In the genomic region with DNA sequence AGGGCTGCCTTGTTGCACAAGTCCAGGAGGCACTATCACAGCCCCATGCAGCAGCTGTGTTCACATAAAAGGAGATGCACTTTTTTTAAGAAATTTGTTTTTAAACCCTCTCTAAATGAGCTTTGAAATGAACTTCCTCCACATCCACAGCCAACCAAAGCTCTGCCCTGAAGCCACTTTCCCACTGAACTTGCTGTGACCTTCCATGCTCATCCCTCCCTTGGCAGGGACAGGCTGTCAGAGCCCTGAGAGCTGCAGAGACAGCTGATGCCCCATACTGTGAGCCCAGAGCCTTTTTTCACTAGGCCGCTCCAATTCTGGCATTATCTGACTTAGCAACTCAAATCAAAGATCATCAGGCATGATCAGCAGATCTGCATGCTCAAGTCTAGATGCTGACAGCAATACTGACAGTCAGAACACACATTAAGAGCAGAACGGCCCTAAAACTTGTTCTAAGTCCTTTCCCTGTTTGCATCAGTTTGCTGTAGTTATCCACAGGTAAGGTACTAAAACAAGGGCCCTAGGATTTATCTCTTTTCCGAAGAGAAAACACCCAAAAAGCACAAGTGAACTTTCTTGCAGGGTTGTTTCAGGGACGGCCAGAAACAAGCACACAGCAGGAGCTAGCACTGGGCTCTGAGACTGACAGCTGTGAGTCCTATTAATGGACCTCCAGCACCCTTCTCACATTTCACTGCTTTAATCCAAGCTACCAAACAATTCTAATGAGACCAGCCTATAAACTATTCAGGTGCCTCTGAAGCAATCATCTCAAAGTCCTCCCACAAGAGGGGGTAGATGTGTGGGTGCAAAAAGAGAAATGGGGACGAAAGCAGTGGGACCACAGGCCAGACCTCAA, we compare ENCODE assay signal across 15 cellular contexts. TPM values are rescaled to one million over a fixed set of nuclear protein-coding genes. Genes with fewer than 3 reads are reported as not detected.
A peak's percentile ranks its signal among the peaks of the same experiment; 100 is the strongest.
DNase-seq lines count a peak whose midpoint lies in the region; ATAC-seq and TF ChIP-seq lines count a peak whose summit lies in the region.
"Had no signal": no experiment of that assay in that cellular context is flagged by ENCODE, and none has a peak within 500 bp of the region (broad histone marks: within the 10 kb centered on the region; RNA-seq: fewer than 3 reads in every experiment).

No MANE protein-coding gene starts in this region.

- peak in 2 of 3 experiments; percentile 31 to 58 for DNase-seq in NCI-H1417 (lab: John Stamatoyannopoulos, UW)
- no peak for DNase-seq in NCI-H1417 treated with DMSO at 0.1 percent for 48 hours (lab: John Stamatoyannopoulos, UW)
- DNase-seq in NCI-H82 treated with DMSO at 0.1 percent for 48 hours (lab: John Stamatoyannopoulos, UW; ENCODE audit: unreplicated experiment), result peak; percentile 83
- DNase-seq in right atrium auricular region (ENCODE audit: low spot score), result no peak
- peak; percentile 15 for DNase-seq in skeletal muscle cell (ENCODE audit: low read depth)
- no peak for DNase-seq in activated naive CD4-positive, alpha-beta T cell treated with anti-CD3 and anti-CD28 coated beads for 36 hours
- DNase-seq in effector CD4-positive, alpha-beta T cell, result no peak
- DNase-seq: 8988T, aorta, GOT3, NCI-H2227 treated with DMSO at 0.1 percent for 48 hours, trophoblast cell had no signal

- peak overlapping the region; percentile 50 to 66 for H3K27ac ChIP-seq in right atrium auricular region

- no peaks in the 10 kb centered on the region for H3K36me3 ChIP-seq in right atrium auricular region

- CTCF ChIA-PET in activated naive CD4-positive, alpha-beta T cell treated with anti-CD3 and anti-CD28 coated beads for 36 hours (lab: Charles Lee), result no interaction called here

- H3K27me3 ChIP-seq in right atrium auricular region, result no peaks in the 10 kb centered on the region

- H3K9me3 Mint-ChIP-seq in activated naive CD4-positive, alpha-beta T cell treated with anti-CD3 and anti-CD28 coated beads for 36 hours, result no peaks in the 10 kb centered on the region

- H3K4me1 ChIP-seq in right atrium auricular region, result peaks cover 0 to 82% of the 10 kb centered on the region in 2 donors

- H3K4me3 ChIP-seq in right atrium auricular region, result no peak overlapping the region
- H3K4me3 ChIP-seq in skeletal muscle cell (ENCODE audit: low read depth, low read length), result no peak overlapping the region

- H3K9me3 ChIP-seq in right atrium auricular region, result no peaks in the 10 kb centered on the region

- no peak overlapping the region for H3K4me3 Mint-ChIP-seq in activated naive CD4-positive, alpha-beta T cell treated with anti-CD3 and anti-CD28 coated beads for 36 hours

- no peaks in the 10 kb centered on the region for H3K27me3 Mint-ChIP-seq in activated naive CD4-positive, alpha-beta T cell treated with anti-CD3 and anti-CD28 coated beads for 36 hours (ENCODE audit: low read depth)

- intact Hi-C loops in activated naive CD4-positive, alpha-beta T cell treated with anti-CD3 and anti-CD28 coated beads for 36 hours (cut with micrococcal nuclease), result no loop called here

- TF ChIP-seq CTCF in right atrium auricular region (IDR thresholded peaks at IDR 0.05), result no peak

- no peak for ATAC-seq in HG03095 (IDR thresholded peaks at IDR 0.05; ENCODE audit: unreplicated experiment)

- peaks cover 64% of the 10 kb centered on the region for H3K4me1 Mint-ChIP-seq in activated naive CD4-positive, alpha-beta T cell treated with anti-CD3 and anti-CD28 coated beads for 36 hours (ENCODE audit: low read depth)

- H3K27ac Mint-ChIP-seq in activated naive CD4-positive, alpha-beta T cell treated with anti-CD3 and anti-CD28 coated beads for 36 hours, result no peak overlapping the region

- H3K36me3 Mint-ChIP-seq in activated naive CD4-positive, alpha-beta T cell treated with anti-CD3 and anti-CD28 coated beads for 36 hours (ENCODE audit: low read depth), result peaks cover 7% of the 10 kb centered on the region

RNA-seq across cellular contexts. Expression of a gene that starts 34.9 kb away (rescaled TPM):
- not detected for total RNA-seq in right atrium auricular region
- total RNA-seq in activated naive CD4-positive, alpha-beta T cell treated with anti-CD3 and anti-CD28 coated beads for 36 hours, result not detected
- total RNA-seq: aorta, mesenteric fat pad, renal cortical epithelial cell had no signal

Comparison
In these comparisons a context has a peak if more than half of its experiments do, and no peak if none do; other contexts are left out.
1. DNase-seq: peak in NCI-H1417 (2 of 3), NCI-H82 treated with DMSO at 0.1 percent for 48 hours (single experiment) and skeletal muscle cell (single experiment); none in NCI-H1417 treated with DMSO at 0.1 percent for 48 hours (single experiment), right atrium auricular region (single experiment), activated naive CD4-positive, alpha-beta T cell treated with anti-CD3 and anti-CD28 coated beads for 36 hours (single experiment) and effector CD4-positive, alpha-beta T cell (single experiment).